In genomic region chr6:15662246-15663056, GRCh38 we compare ENCODE assay signal across 8 cellular contexts. TPM values are rescaled to one million over a fixed set of nuclear protein-coding genes. Genes with fewer than 3 reads are reported as not detected.
DNase-seq lines count a peak whose midpoint lies in the region; ATAC-seq and TF ChIP-seq lines count a peak whose summit lies in the region.

TSS of gene DTNBP1 (minus strand) at chr6:15663028. CDS start at chr6:15662869, 159 bp downstream.

- H3K36me3 ChIP-seq in HUES64 (ENCODE audit: insufficient read depth, low read length) (peaks cover 4% of the 10 kb centered on the region; the same call in 1 of the 2 replicates), SJSA1 (peaks cover 14% of the 10 kb centered on the region), osteoblast (ENCODE audit: insufficient read depth, low read length) (no peaks in the 10 kb centered on the region), thoracic aorta (no peaks in the 10 kb centered on the region)

- peak within 1 kb of the TSS; percentile 89 for H2AFZ ChIP-seq in osteoblast (ENCODE audit: low read length)

- peaks cover 21% of the 10 kb centered on the region for H3K79me2 ChIP-seq in osteoblast (ENCODE audit: insufficient read depth, low read length)

- ATAC-seq in GM21515 (IDR thresholded peaks at IDR 0.05; ENCODE audit: unreplicated experiment) (peak; percentile 69), thoracic aorta (ENCODE audit: insufficient number of reproducible peaks, low FRiP score, low read depth) (no peak)

- TF ChIP-seq CTCF in osteoblast (IDR thresholded peaks at IDR 0.05; ENCODE audit: extremely low read depth, low read depth, low read length) (no peak), thoracic aorta (IDR thresholded peaks at IDR 0.05) (no peak)

- H3K4me2 ChIP-seq in osteoblast (ENCODE audit: insufficient read depth, low read length): peak within 1 kb of the TSS; percentile 82

- peak within 1 kb of the TSS; percentile 49 for H3K9ac ChIP-seq in HUES64 (ENCODE audit: low read depth, low read length)

- peaks cover 18% of the 10 kb centered on the region for H3K4me1 ChIP-seq in HUES64 (ENCODE audit: insufficient read depth, low read length)
- H3K4me1 ChIP-seq in SJSA1 (replicated peaks): peaks cover 9% of the 10 kb centered on the region
- H3K4me1 ChIP-seq in osteoblast (ENCODE audit: insufficient read depth, low read length): peaks cover 9% of the 10 kb centered on the region
- H3K4me1 ChIP-seq in thoracic aorta (ENCODE audit: control insufficient read depth in 1 of 2, low read depth in 2 of 2): peaks cover 8 to 16% of the 10 kb centered on the region in 2 donors

- H3K27me3 ChIP-seq in HUES64 (ENCODE audit: insufficient read depth, low read length) (peaks cover 26% of the 10 kb centered on the region), SJSA1 (replicated peaks) (no peaks in the 10 kb centered on the region), osteoblast (ENCODE audit: insufficient read depth, low read length) (no peaks in the 10 kb centered on the region), thoracic aorta (replicated peaks; ENCODE audit: insufficient read depth) (no peaks in the 10 kb centered on the region)

- H3K4me3 ChIP-seq in HUES64 (ENCODE audit: low read length) (peak within 1 kb of the TSS; percentile 80), SJSA1 (peak within 1 kb of the TSS; percentile 88), osteoblast (ENCODE audit: insufficient read depth, low read length) (peak within 1 kb of the TSS; percentile 89), thoracic aorta (peak within 1 kb of the TSS; percentile 93)

- DNase-seq in DMS79 treated with DMSO at 0.1 percent for 48 hours (lab: John Stamatoyannopoulos, UW) (peak; percentile 71), SJSA1 (ENCODE audit: low read depth in 1 of 2, low spot score in 2 of 2) (peak; percentile 44 to 73), glomerular endothelial cell (ENCODE audit: extremely low read depth, low read depth, low spot score) (no peak), osteoblast (ENCODE audit: insufficient read length, low spot score, missing footprints) (peak; percentile 94), thoracic aorta (ENCODE audit: low spot score) (peak; percentile 27)
- DNase-seq in activated naive CD4-positive, alpha-beta T cell (lab: John Stamatoyannopoulos, UW): peak; percentile 54 to 84 (median 68)

- H3K9me3 ChIP-seq in HUES64 (ENCODE audit: insufficient read depth, low read depth, low read length): no peaks in the 10 kb centered on the region
- no peaks in the 10 kb centered on the region for H3K9me3 ChIP-seq in SJSA1 (replicated peaks)
- no peaks in the 10 kb centered on the region for H3K9me3 ChIP-seq in osteoblast (ENCODE audit: low read depth, low read length)
- no peaks in the 10 kb centered on the region for H3K9me3 ChIP-seq in thoracic aorta

- H4K20me1 ChIP-seq in osteoblast (ENCODE audit: insufficient read depth, low read length): no peaks in the 10 kb centered on the region

- no peak within 1 kb of the TSS for H3K27ac ChIP-seq in HUES64 (ENCODE audit: low read depth, low read length)
- peak within 1 kb of the TSS; percentile 46 for H3K27ac ChIP-seq in SJSA1
- peak within 1 kb of the TSS; percentile 36 for H3K27ac ChIP-seq in osteoblast (ENCODE audit: low read depth, low read length)
- peak within 1 kb of the TSS; percentile 66 to 75 for H3K27ac ChIP-seq in thoracic aorta

- WGBS in HUES64: under 1% methylated on average over 99 of the region's 99 CpGs

RNA-seq across cellular contexts. Expression of gene DTNBP1, which starts in this region (rescaled TPM):
- polyA plus RNA-seq in HUES64 (2013, experiment 1 of 2): 13.0 TPM
- 14.1 TPM for polyA plus RNA-seq in HUES64 (2013, experiment 2 of 2)
- 0.56 and 2.7 TPM in 2 replicates for total RNA-seq in SJSA1 (2014; rRNA removed; shearing (Covaris generic))
- 16.4 and 22.8 TPM in 2 replicates for total RNA-seq in glomerular endothelial cell
- total RNA-seq in osteoblast: 5.8 and 9.1 TPM in 2 replicates
- total RNA-seq in thoracic aorta: 10 to 100 TPM; 11.5 to 30.8 TPM
